10 cellular contexts compared by ENCODE assay signal in the genomic region with DNA sequence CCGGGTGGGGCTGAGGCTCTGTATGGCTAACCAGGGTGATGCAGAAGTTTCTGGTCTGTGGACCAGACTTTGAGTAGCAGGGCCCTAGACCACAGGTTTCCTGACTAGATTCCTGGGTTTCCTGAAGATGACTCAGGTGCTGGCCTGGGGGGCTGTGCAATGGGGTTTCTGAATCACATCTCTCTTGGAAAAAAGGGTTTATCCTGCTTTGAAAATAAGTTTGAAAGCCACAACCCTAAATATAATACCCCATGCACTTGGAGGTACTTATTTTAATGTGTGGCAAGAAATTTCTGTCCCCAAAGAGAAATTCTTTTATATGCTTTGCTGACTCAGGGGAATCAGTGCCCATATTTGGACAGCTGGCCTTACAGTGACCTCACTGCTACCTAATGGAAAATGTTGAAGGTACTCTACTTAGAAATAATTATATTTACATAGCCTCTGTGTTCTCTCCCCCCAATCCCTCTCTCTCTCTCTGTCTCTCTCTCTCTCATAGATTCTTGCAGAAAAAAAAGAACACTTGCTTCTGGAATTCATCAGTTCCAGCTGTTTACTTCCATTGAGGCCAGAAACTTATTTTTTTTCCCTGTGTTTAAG.
DNase-seq lines count a peak whose midpoint lies in the region; TF ChIP-seq lines count a peak whose summit lies in the region.
"Had no signal": no experiment of that assay in that cellular context is flagged by ENCODE, and none has a peak within 500 bp of the region (broad histone marks: within the 10 kb centered on the region; RNA-seq: fewer than 3 reads in every experiment).

No MANE protein-coding gene starts in this region.

- no peaks in the 10 kb centered on the region for H3K27me3 ChIP-seq in stomach smooth muscle (ENCODE audit: control insufficient read depth in 1 of 2, insufficient read depth in 2 of 2, low read length in 2 of 2)

- POLR2A ChIA-PET in HEK293T (lab: Yijun Ruan, JAX) = no interaction called here

- H3K36me3 ChIP-seq in stomach smooth muscle (ENCODE audit: control insufficient read depth in 2 of 2, insufficient read depth in 2 of 2, low read length in 2 of 2) = no peaks in the 10 kb centered on the region

- no peak overlapping the region for H3K4me3 ChIP-seq in epithelial cell of proximal tubule (ENCODE audit: low read depth, low read length)
- H3K4me3 ChIP-seq in stomach smooth muscle (ENCODE audit: low read length in 2 of 2) = no peak overlapping the region

- peaks cover 74% of the 10 kb centered on the region for H3K4me1 ChIP-seq in stomach smooth muscle (ENCODE audit: control insufficient read depth, insufficient read depth, low read length)

- CTCF ChIA-PET in HEK293T (lab: Yijun Ruan, JAX) = no interaction called here

- TF ChIP-seq CTCF in epithelial cell of proximal tubule (conservative IDR thresholded peaks at IDR 0.05; ENCODE audit: low read depth, low read length) = no peak

- DNase-seq in NCI-H510A treated with DMSO at 0.1 percent for 48 hours (lab: John Stamatoyannopoulos, UW) (peak; percentile 22), NCI-H510A (lab: John Stamatoyannopoulos, UW) (no peak), NCI-H226 (peak; percentile 63), epithelial cell of proximal tubule (ENCODE audit: low read depth) (peak; percentile 33), NCI-H2081 (lab: John Stamatoyannopoulos, UW) (no peak), HEK293T (ENCODE audit: extremely low spot score) (no peak)
- DNase-seq in activated CD4-positive, CD25-positive, alpha-beta regulatory T cell treated with anti-CD3 and anti-CD28 coated beads, Interleukin-2, amount 50 U/mL, for 72 hours = no peak
- DNase-seq: activated CD4-positive, alpha-beta T cell treated with anti-CD3 and anti-CD28 coated beads, Interleukin-2, amount 50 U/mL, for 1 hour had no signal

- H3K9ac ChIP-seq in stomach smooth muscle (ENCODE audit: low read length in 2 of 2) = no peak overlapping the region
- H3K9ac ChIP-seq: parathyroid adenoma had no signal

- no peaks in the 10 kb centered on the region for H3K9me3 ChIP-seq in stomach smooth muscle (ENCODE audit: control insufficient read depth in 2 of 2, low read length in 2 of 2)

- H3K27ac ChIP-seq in stomach smooth muscle (ENCODE audit: low read length) = peak overlapping the region; percentile 75
- H3K27ac ChIP-seq: parathyroid adenoma had no signal

TF ChIP-seq in HEK293T, 16 proteins besides CTCF, POLR2A, EP300 and RAD21:
- no peak for TF ChIP-seq ELF4 (IDR thresholded peaks at IDR 0.05)
- no peak for TF ChIP-seq CTBP1 (IDR thresholded peaks at IDR 0.05; ENCODE audit: borderline replicate concordance)
- no peak for TF ChIP-seq ARNT (IDR thresholded peaks at IDR 0.05)
- TF ChIP-seq SP1 (IDR thresholded peaks at IDR 0.05) = no peak
- TF ChIP-seq FOXA1 (IDR thresholded peaks at IDR 0.05) = no peak
- TF ChIP-seq FOXK2 (IDR thresholded peaks at IDR 0.05) = no peak
- TF ChIP-seq FOXM1 (IDR thresholded peaks at IDR 0.05; ENCODE audit: borderline replicate concordance) = no peak
- no peak for TF ChIP-seq SUZ12 (IDR thresholded peaks at IDR 0.05)
TF ChIP-seq in HEK293T: peak in this region for 0.

Comparison
In these comparisons a context has a peak if more than half of its experiments do, and no peak if none do; other contexts are left out.
1. DNase-seq: peak in NCI-H510A treated with DMSO at 0.1 percent for 48 hours (single experiment), NCI-H226 (single experiment) and epithelial cell of proximal tubule (single experiment); none in NCI-H510A (single experiment), NCI-H2081 (0 of 2), activated CD4-positive, CD25-positive, alpha-beta regulatory T cell treated with anti-CD3 and anti-CD28 coated beads, Interleukin-2, amount 50 U/mL, for 72 hours (single experiment) and HEK293T (single experiment).